Comparison of ENCODE assay signal across 10 cellular contexts in the genomic region with DNA sequence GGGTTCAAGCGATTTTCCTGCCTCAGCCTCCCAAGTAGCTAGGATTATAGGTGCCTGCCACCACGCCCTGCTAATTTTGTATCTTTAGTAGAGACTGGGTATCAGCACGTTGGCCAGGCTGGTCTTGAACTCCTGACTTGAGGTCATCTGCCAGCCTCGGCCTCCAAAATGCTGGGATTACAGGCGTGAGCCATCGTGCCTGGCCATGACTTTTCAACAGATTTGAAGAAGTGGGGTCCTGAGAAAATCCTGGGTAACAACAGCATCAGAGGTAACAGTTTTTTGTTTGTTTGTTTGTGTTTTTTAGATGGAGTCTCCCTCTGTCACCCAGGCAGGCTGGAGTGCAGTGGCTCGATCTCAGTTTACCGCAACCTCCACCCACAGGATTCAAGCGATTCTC. TPM values are rescaled to one million over a fixed set of nuclear protein-coding genes. Genes with fewer than 3 reads are reported as not detected.
A peak's percentile ranks its signal among the peaks of the same experiment; 100 is the strongest.
DNase-seq lines count a peak whose midpoint lies in the region; ATAC-seq and TF ChIP-seq lines count a peak whose summit lies in the region.
"Had no signal": no experiment of that assay in that cellular context is flagged by ENCODE, and none has a peak within 500 bp of the region (broad histone marks: within the 10 kb centered on the region; RNA-seq: fewer than 3 reads in every experiment).

No MANE protein-coding gene starts in this region.

- 84 to 92% methylated on average over 9 of the region's 9 CpGs for WGBS in sigmoid colon, 2 donors
- 95% methylated on average over 9 of the region's 9 CpGs for WGBS in SK-N-SH (ENCODE audit: low lambda C conversion rate)

- H3K36me3 ChIP-seq in CD8-positive, alpha-beta T cell (ENCODE audit: insufficient read depth, low read length) = no peaks in the 10 kb centered on the region
- H3K36me3 ChIP-seq in RWPE2 (ENCODE audit: low read depth) = peaks cover 28% of the 10 kb centered on the region
- peaks cover 0 to 14% (median 12%) of the 10 kb centered on the region in 4 donors for H3K36me3 ChIP-seq in sigmoid colon
- H3K36me3 ChIP-seq in SK-N-SH (replicated peaks in 1 of 2; ENCODE audit: control insufficient read depth in 1 of 2, insufficient read depth in 2 of 2, low read length in 1 of 2) = peaks cover 5 to 10% of the 10 kb centered on the region in 2 experiments

- no peaks in the 10 kb centered on the region for H3K9me3 Mint-ChIP-seq in CD8-positive, alpha-beta T cell
- H3K9me3 Mint-ChIP-seq in endothelial cell (ENCODE audit: unreplicated experiment) = no peaks in the 10 kb centered on the region

- POLR2A ChIA-PET in CD8-positive, alpha-beta T cell (lab: Charles Lee) = interaction anchor here (0.6 to 9.7 kb wide), 3 partner anchors 12 to 19 kb away, joined by 3 to 215 read pairs (median 16); partner anchors contain the start of gene HOOK2
- POLR2A ChIA-PET in SK-N-SH (lab: Yijun Ruan, JAX) = interaction anchor here (2.3 kb wide), 1 partner anchor 17 kb away, joined by 22 read pairs; no protein-coding TSS in a partner anchor

- H3K4me1 ChIP-seq in CD8-positive, alpha-beta T cell (ENCODE audit: insufficient read depth, low read length) = peaks cover 34% of the 10 kb centered on the region
- peaks cover 18% of the 10 kb centered on the region for H3K4me1 ChIP-seq in RWPE2 (ENCODE audit: insufficient read depth, poor library complexity, severe bottlenecking)
- peaks cover 0 to 33% (median 29%) of the 10 kb centered on the region in 4 donors for H3K4me1 ChIP-seq in sigmoid colon
- peaks cover 12 to 24% of the 10 kb centered on the region in 2 experiments; a peak in 3 of 4 replicates for H3K4me1 ChIP-seq in SK-N-SH (ENCODE audit: control insufficient read depth in 1 of 2, insufficient read depth in 2 of 2, low read depth in 1 of 2, low read length in 1 of 2)

- intact Hi-C loops in CD8-positive, alpha-beta T cell (cut with DNase I, micrococcal nuclease) = loop anchor here (5.0 kb wide), 3 partner anchors 113 to 1587 kb away; partner anchors contain the start of genes ADGRE5 (in 1 of the 2) and DHPS (in 1 of the 2)
- intact Hi-C loops in sigmoid colon (cut with DNase I) = loop anchor here (5.0 kb wide), 3 partner anchors 212 to 1052 kb away; partner anchors contain the start of genes IER2 and STX10

- H3K4me2 ChIP-seq in SK-N-SH = no peak overlapping the region

- ATAC-seq in CD8-positive, alpha-beta T cell = no peak
- ATAC-seq in RWPE2 (ENCODE audit: low read depth) = no peak
- ATAC-seq in HG02763 (IDR thresholded peaks at IDR 0.05; ENCODE audit: unreplicated experiment) = no peak

- H3K36me3 Mint-ChIP-seq in CD8-positive, alpha-beta T cell = peaks cover 21% of the 10 kb centered on the region
- H3K36me3 Mint-ChIP-seq in endothelial cell (ENCODE audit: low read depth, unreplicated experiment) = no peaks in the 10 kb centered on the region

- peaks cover 35% of the 10 kb centered on the region for H3F3A ChIP-seq in SK-N-SH (replicated peaks; ENCODE audit: insufficient read depth)

- no peaks in the 10 kb centered on the region for H3K9me3 ChIP-seq in CD8-positive, alpha-beta T cell (ENCODE audit: low read length)
- no peaks in the 10 kb centered on the region for H3K9me3 ChIP-seq in RWPE2 (ENCODE audit: severe bottlenecking)
- H3K9me3 ChIP-seq in sigmoid colon = no peaks in the 10 kb centered on the region
- no peaks in the 10 kb centered on the region for H3K9me3 ChIP-seq in SK-N-SH

- H3K27me3 ChIP-seq in CD8-positive, alpha-beta T cell (ENCODE audit: insufficient read depth, low read length) = no peaks in the 10 kb centered on the region
- H3K27me3 ChIP-seq in RWPE2 (ENCODE audit: insufficient read depth, poor library complexity, severe bottlenecking) (no peaks in the 10 kb centered on the region), sigmoid colon (no peaks in the 10 kb centered on the region), SK-N-SH (ENCODE audit: insufficient read depth) (no peaks in the 10 kb centered on the region)

- peak overlapping the region; percentile 98 for H3K27ac Mint-ChIP-seq in CD8-positive, alpha-beta T cell
- H3K27ac Mint-ChIP-seq in endothelial cell (ENCODE audit: unreplicated experiment) = no peak overlapping the region

- H3K79me2 ChIP-seq in SK-N-SH (ENCODE audit: insufficient read depth) = peaks cover 20% of the 10 kb centered on the region

- H3K4me3 ChIP-seq in CD8-positive, alpha-beta T cell (ENCODE audit: low read depth, low read length) = no peak overlapping the region
- H3K4me3 ChIP-seq in RWPE2 (ENCODE audit: severe bottlenecking) = no peak overlapping the region
- H3K4me3 ChIP-seq in sigmoid colon = no peak overlapping the region
- H3K4me3 ChIP-seq in SK-N-SH (ENCODE audit: low read depth in 2 of 2, low read length in 1 of 2) = no peak overlapping the region

- H3K27me3 Mint-ChIP-seq in CD8-positive, alpha-beta T cell (ENCODE audit: low read depth) = no peaks in the 10 kb centered on the region
- H3K27me3 Mint-ChIP-seq in endothelial cell (ENCODE audit: unreplicated experiment) = peaks cover 27% of the 10 kb centered on the region

- TF ChIP-seq POLR2A in sigmoid colon (IDR thresholded peaks at IDR 0.05) = no peak

- CTCF ChIA-PET in CD8-positive, alpha-beta T cell (lab: Charles Lee) = interaction anchor here (0.9 to 11.3 kb wide), 6 partner anchors 9 to 57 kb away, joined by 3 to 396 read pairs (median 35); partner anchors contain the start of genes GET3, HOOK2 and THSD8
- CTCF ChIA-PET in SK-N-SH (lab: Yijun Ruan, JAX) = interaction anchor here (2.3 to 17.1 kb wide), 5 partner anchors 9 to 62 kb away, joined by 8 to 447 read pairs (median 41); partner anchors contain the start of genes HOOK2 and TRIR

- H4K20me1 ChIP-seq in SK-N-SH (ENCODE audit: insufficient read depth) = peaks cover 17% of the 10 kb centered on the region

- no peak overlapping the region for H3K9ac ChIP-seq in SK-N-SH

- H3K4me3 Mint-ChIP-seq in CD8-positive, alpha-beta T cell = peak overlapping the region; percentile 81
- peak overlapping the region; percentile 83 for H3K4me3 Mint-ChIP-seq in endothelial cell (ENCODE audit: unreplicated experiment)

- DNase-seq in CD8-positive, alpha-beta T cell = peak in 1 of 7 experiments; percentile 31
- DNase-seq in RWPE2 (ENCODE audit: low spot score) (no peak), endothelial cell (ENCODE audit: low spot score) (no peak), sigmoid colon (no peak), NCI-H82 treated with DMSO at 0.1 percent for 48 hours (lab: John Stamatoyannopoulos, UW; ENCODE audit: unreplicated experiment) (no peak), SK-N-SH (no peak), NCI-H2171 treated with DMSO at 0.1 percent for 48 hours (lab: John Stamatoyannopoulos, UW) (no peak)
- DNase-seq: NCI-H1105 treated with DMSO at 0.1 percent for 48 hours had no signal

- H3K4me1 Mint-ChIP-seq in CD8-positive, alpha-beta T cell (ENCODE audit: low read depth) = peaks cover 36% of the 10 kb centered on the region
- peaks cover 15% of the 10 kb centered on the region for H3K4me1 Mint-ChIP-seq in endothelial cell (ENCODE audit: unreplicated experiment)

- no peak overlapping the region for H2AFZ ChIP-seq in SK-N-SH (ENCODE audit: low read depth)

- TF ChIP-seq CTCF in CD8-positive, alpha-beta T cell (IDR thresholded peaks at IDR 0.05) = no peak
- TF ChIP-seq CTCF in RWPE2 (IDR thresholded peaks at IDR 0.05; ENCODE audit: poor library complexity, severe bottlenecking) (no peak), endothelial cell (IDR thresholded peaks at IDR 0.05; ENCODE audit: unreplicated experiment) (no peak), sigmoid colon (IDR thresholded peaks at IDR 0.05) (no peak), SK-N-SH (IDR thresholded peaks at IDR 0.05) (no peak)

- no peaks in the 10 kb centered on the region for H3K9me2 ChIP-seq in SK-N-SH

- no peak overlapping the region for H3K27ac ChIP-seq in CD8-positive, alpha-beta T cell (ENCODE audit: low read depth, low read length)
- H3K27ac ChIP-seq in RWPE2 (ENCODE audit: poor library complexity, severe bottlenecking) (peak overlapping the region; percentile 99), sigmoid colon (peak overlapping the region; percentile 97 to 100 (median 98)), SK-N-SH (ENCODE audit: low read depth in 2 of 2, low read length in 1 of 2) (peak overlapping the region in 1 of 2 experiments; percentile 86; a peak in 1 of 4 replicates)

- no peak for TF ChIP-seq EP300 in sigmoid colon (IDR thresholded peaks at IDR 0.05)
- TF ChIP-seq EP300 in SK-N-SH (IDR thresholded peaks at IDR 0.05; ENCODE audit: borderline replicate concordance in 1 of 2, low read depth in 1 of 2, low read length in 1 of 2) = no peak

- TF ChIP-seq RAD21 in SK-N-SH (IDR thresholded peaks at IDR 0.05; ENCODE audit: low read length) = no peak

RNA-seq across cellular contexts. Expression of gene JUNB, which starts 3.6 kb away (rescaled TPM):
- total RNA-seq in CD8-positive, alpha-beta T cell = 1,000 to 10,000 TPM; 2,704 to 2,791 TPM
- 20.6 TPM for total RNA-seq in endothelial cell (ENCODE audit: unreplicated experiment)
- total RNA-seq in sigmoid colon = 1,000 to 10,000 TPM in 1 of 4 donors, 100 to 1,000 TPM in 3; 125 to 1,252 (median 504) TPM
- polyA plus RNA-seq in sigmoid colon = 100 to 1,000 TPM in 2 of 3 donors, 10 to 100 TPM in 1; 91.6 to 289 (median 249) TPM
- 165 and 224 TPM in 2 replicates for polyA plus RNA-seq in SK-N-SH (2012; rRNA removed)
- polyA plus RNA-seq in SK-N-SH (2012; cell fraction: cytosol; rRNA removed) = 80.7 and 113 TPM in 2 replicates
- polyA plus RNA-seq in SK-N-SH (2012; cell fraction: nucleus; rRNA removed) = 422 and 954 TPM in 2 replicates

RNA-seq across cellular contexts. Expression of gene PRDX2, which starts 6.7 kb away (rescaled TPM):
- total RNA-seq in CD8-positive, alpha-beta T cell = 10 to 100 TPM; 57.5 to 59.1 TPM
- 215 TPM for total RNA-seq in endothelial cell (ENCODE audit: unreplicated experiment)
- total RNA-seq in sigmoid colon = 100 to 1,000 TPM; 248 to 312 (median 264) TPM
- polyA plus RNA-seq in sigmoid colon = 100 to 1,000 TPM; 277 to 379 (median 284) TPM
- polyA plus RNA-seq in SK-N-SH (2012; rRNA removed) = 215 and 341 TPM in 2 replicates
- polyA plus RNA-seq in SK-N-SH (2012; cell fraction: cytosol; rRNA removed) = 167 and 232 TPM in 2 replicates
- 138 and 161 TPM in 2 replicates for polyA plus RNA-seq in SK-N-SH (2012; cell fraction: nucleus; rRNA removed)

RNA-seq across cellular contexts. Expression of gene THSD8, which starts 6.9 kb away (rescaled TPM):
- total RNA-seq in CD8-positive, alpha-beta T cell = under 1 TPM in 1 of 2 experiments, not detected in 1; 0.79 TPM
- total RNA-seq in endothelial cell (ENCODE audit: unreplicated experiment) (14.2 TPM), sigmoid colon (not detected)
- polyA plus RNA-seq in sigmoid colon (1 to 10 TPM in 2 of 3 donors, not detected in 1; 2.5 to 2.8 TPM), SK-N-SH (2012; rRNA removed) (not detected in 2 replicates)
- polyA plus RNA-seq in SK-N-SH (2012; cell fraction: cytosol; rRNA removed) = 0.33 TPM in 1 of 2 replicates, not detected in the other
- polyA plus RNA-seq in SK-N-SH (2012; cell fraction: nucleus; rRNA removed) = 2.9 TPM in 1 of 2 replicates, not detected in the other
- total RNA-seq: Daoy had no signal

RNA-seq across cellular contexts. Expression of gene RNASEH2A, which starts 11.4 kb away (rescaled TPM):
- 1 to 10 TPM; 1.3 to 2.2 TPM for total RNA-seq in CD8-positive, alpha-beta T cell
- total RNA-seq in endothelial cell (ENCODE audit: unreplicated experiment) (26.9 TPM), sigmoid colon (1 to 10 TPM; 1.9 to 3.7 (median 3.0) TPM)
- polyA plus RNA-seq in sigmoid colon (10 to 100 TPM in 1 of 3 donors, 1 to 10 TPM in 2; 6.2 to 22.1 (median 7.2) TPM), SK-N-SH (2012; rRNA removed) (35.2 and 48.1 TPM in 2 replicates)
- 29.8 and 35.8 TPM in 2 replicates for polyA plus RNA-seq in SK-N-SH (2012; cell fraction: cytosol; rRNA removed)
- 33.6 and 59.2 TPM in 2 replicates for polyA plus RNA-seq in SK-N-SH (2012; cell fraction: nucleus; rRNA removed)

RNA-seq across cellular contexts. Expression of gene HOOK2, which starts 19.6 kb away (rescaled TPM):
- 10 to 100 TPM; 13.2 to 13.6 TPM for total RNA-seq in CD8-positive, alpha-beta T cell
- total RNA-seq in endothelial cell (ENCODE audit: unreplicated experiment) = 30.3 TPM
- total RNA-seq in sigmoid colon = 10 to 100 TPM; 10.2 to 37.9 (median 12.7) TPM
- 10 to 100 TPM; 36.0 to 80.4 (median 42.1) TPM for polyA plus RNA-seq in sigmoid colon
- 23.9 and 33.0 TPM in 2 replicates for polyA plus RNA-seq in SK-N-SH (2012; rRNA removed)
- 11.7 and 19.1 TPM in 2 replicates for polyA plus RNA-seq in SK-N-SH (2012; cell fraction: cytosol; rRNA removed)
- 154 and 162 TPM in 2 replicates for polyA plus RNA-seq in SK-N-SH (2012; cell fraction: nucleus; rRNA removed)
